Comparison of ENCODE assay signal across 8 cellular contexts in genomic region chr4:99856166-99856565, GRCh38. TPM values are rescaled to one million over a fixed set of nuclear protein-coding genes. Genes with fewer than 3 reads are reported as not detected.
DNase-seq lines count a peak whose midpoint lies in the region; ATAC-seq and TF ChIP-seq lines count a peak whose summit lies in the region.

No MANE protein-coding gene starts in this region.

- H3K79me1 ChIP-seq in H9 (ENCODE audit: insufficient read depth, low read depth, low read length, poor library complexity, severe bottlenecking), result no peaks in the 10 kb centered on the region

- POLR2A ChIA-PET in naive thymus-derived CD8-positive, alpha-beta T cell (lab: Charles Lee), result interaction anchor here (1.5 kb wide), 1 partner anchor 9 kb away, joined by 4 read pairs; no protein-coding TSS in a partner anchor

- no peak overlapping the region for H3K4me2 ChIP-seq in mammary epithelial cell (ENCODE audit: insufficient read depth, low read depth, low read length)
- no peak overlapping the region for H3K4me2 ChIP-seq in H9 (ENCODE audit: insufficient read depth, insufficient read length, low read length)

- no peak overlapping the region for H4K5ac ChIP-seq in H9 (ENCODE audit: insufficient read length, low read depth, low read length)

- BruUV-seq in mammary epithelial cell (replicated peaks; lab: Mats Ljungman, UMichigan), result no TSS peak

- H3K9me3 ChIP-seq in mammary epithelial cell (replicated peaks; ENCODE audit: insufficient read depth, low read length) (no peaks in the 10 kb centered on the region), H9 (ENCODE audit: control insufficient read depth, low read depth, low read length) (no peaks in the 10 kb centered on the region)

- no peak overlapping the region for H2BK5ac ChIP-seq in H9 (ENCODE audit: insufficient read length, low read length)

- CTCF ChIA-PET in mammary epithelial cell (lab: Charles Lee; ENCODE audit: low non-redundant PET), result no interaction called here

- peaks cover 4% of the 10 kb centered on the region for H3K36me3 ChIP-seq in mammary epithelial cell (ENCODE audit: insufficient read depth, low read length)

- H3K4ac ChIP-seq in H9 (ENCODE audit: low read depth, low read length), result no peak overlapping the region

- no peaks in the 10 kb centered on the region for H4K20me1 ChIP-seq in mammary epithelial cell (ENCODE audit: insufficient read depth, low read length)
- H4K20me1 ChIP-seq in H9 (ENCODE audit: control insufficient read depth, insufficient read depth, insufficient read length), result no peaks in the 10 kb centered on the region

- no peak overlapping the region for H2BK12ac ChIP-seq in H9 (ENCODE audit: insufficient read length, low read depth, low read length)

- H3K9ac ChIP-seq in mammary epithelial cell (ENCODE audit: insufficient read depth, low read length) (no peak overlapping the region), H9 (ENCODE audit: extremely low read depth, insufficient read length, low read length) (no peak overlapping the region)

- peaks cover 16% of the 10 kb centered on the region for H3K4me1 ChIP-seq in mammary epithelial cell (ENCODE audit: insufficient read depth, low read length)
- no peaks in the 10 kb centered on the region for H3K4me1 ChIP-seq in H9 (ENCODE audit: insufficient read depth, low read length)

- H2AK5ac ChIP-seq in H9 (ENCODE audit: insufficient read length, low read length), result no peak overlapping the region

- WGBS in mammary epithelial cell (ENCODE audit: low coverage, missing lambda C conversion rate), result 0% methylated on average over 1 of the region's 1 CpG
- 100% methylated on average over 1 of the region's 1 CpG for WGBS in H9 (ENCODE audit: extremely low coverage, insufficient read length, low lambda C conversion rate)

- H2BK20ac ChIP-seq in H9 (ENCODE audit: low read depth, low read length, poor library complexity, severe bottlenecking), result no peak overlapping the region

- H3K27ac Mint-ChIP-seq in naive thymus-derived CD8-positive, alpha-beta T cell, result peak overlapping the region in 9 of 10 donors; percentile 1 to 89 (median 63)
- no peak overlapping the region for H3K27ac Mint-ChIP-seq in H9

- no peak overlapping the region for H3K14ac ChIP-seq in H9 (ENCODE audit: insufficient read depth, low read length)

- H4K91ac ChIP-seq in H9 (ENCODE audit: insufficient read length, low read depth, low read length), result no peak overlapping the region

- DNase-seq in GF-D8 (lab: John Stamatoyannopoulos, UW) (peak; percentile 76), NB4 (ENCODE audit: low read depth) (peak; percentile 83), mammary epithelial cell (peak; percentile 72), H9 (no peak), anterior cingulate cortex (lab: John Stamatoyannopoulos, UW) (no peak)
- no peak for DNase-seq in naive thymus-derived CD8-positive, alpha-beta T cell

- H2BK15ac ChIP-seq in H9 (ENCODE audit: low read depth, low read length), result no peak overlapping the region

- no peak overlapping the region for H3K4me3 ChIP-seq in NB4 (ENCODE audit: low read depth, low read length)
- H3K4me3 ChIP-seq in mammary epithelial cell (replicated peaks in 1 of 3; ENCODE audit: insufficient read depth in 1 of 3, low read depth in 2 of 3, low read length in 3 of 3), result no peak overlapping the region

- peaks cover 10 to 43% (median 16%) of the 10 kb centered on the region in 4 donors for H3K4me1 Mint-ChIP-seq in naive thymus-derived CD8-positive, alpha-beta T cell
- H3K4me1 Mint-ChIP-seq in H9, result peaks cover 7 to 11% of the 10 kb centered on the region in 2 experiments

- H2AFZ ChIP-seq in mammary epithelial cell (ENCODE audit: low read depth, low read length), result no peak overlapping the region
- H2AFZ ChIP-seq in H9 (ENCODE audit: low read length), result no peak overlapping the region

- no peaks in the 10 kb centered on the region for H3K23me2 ChIP-seq in H9 (ENCODE audit: insufficient read length, low read depth, low read length, poor library complexity, severe bottlenecking)

- intact Hi-C loops in mammary epithelial cell (cut with micrococcal nuclease), result no loop called here

- H3K4me3 Mint-ChIP-seq in naive thymus-derived CD8-positive, alpha-beta T cell, result peak overlapping the region in 5 of 10 donors; percentile 2 to 72 (median 44)
- H3K4me3 Mint-ChIP-seq in H9, result no peak overlapping the region

- ATAC-seq in naive thymus-derived CD8-positive, alpha-beta T cell, result no peak
- ATAC-seq in GM21367 (IDR thresholded peaks at IDR 0.05; ENCODE audit: unreplicated experiment), result no peak
- no peak for ATAC-seq in GM18505 (IDR thresholded peaks at IDR 0.05; ENCODE audit: unreplicated experiment)

- TF ChIP-seq CTCF in NB4 (IDR thresholded peaks at IDR 0.05; ENCODE audit: low read depth, low read length), result no peak
- TF ChIP-seq CTCF in mammary epithelial cell (conservative IDR thresholded peaks at IDR 0.05 in 1 of 2, IDR thresholded peaks at IDR 0.05 in 1 of 2; ENCODE audit: extremely low read depth in 1 of 2, insufficient read depth in 1 of 2, low read depth in 1 of 2, low read length in 2 of 2), result no peak
- TF ChIP-seq CTCF in H9 (conservative IDR thresholded peaks at IDR 0.05), result no peak

- no peak overlapping the region for H3T11ph ChIP-seq in H9 (ENCODE audit: low read length)

- no peak overlapping the region for H4K8ac ChIP-seq in H9 (replicated peaks; ENCODE audit: insufficient read length, low read depth, low read length)

- peaks cover 13 to 48% (median 19%) of the 10 kb centered on the region in 3 donors for H3K36me3 Mint-ChIP-seq in naive thymus-derived CD8-positive, alpha-beta T cell
- H3K36me3 Mint-ChIP-seq in H9 (ENCODE audit: insufficient read depth in 1 of 3, low read depth in 3 of 3), result no peaks in the 10 kb centered on the region

- TF ChIP-seq POLR2A in NB4 (IDR thresholded peaks at IDR 0.05; ENCODE audit: extremely low read depth, insufficient read length) (no peak), GM18505 (IDR thresholded peaks at IDR 0.05; ENCODE audit: borderline replicate concordance, extremely low read depth, insufficient read depth, insufficient read length) (no peak)

- H3K9me3 Mint-ChIP-seq in naive thymus-derived CD8-positive, alpha-beta T cell, result peaks cover 0 to 1% (median 0%) of the 10 kb centered on the region in 9 donors
- no peaks in the 10 kb centered on the region; a peak in 1 of 5 replicates for H3K9me3 Mint-ChIP-seq in H9

- no peaks in the 10 kb centered on the region for H3K79me2 ChIP-seq in mammary epithelial cell (ENCODE audit: insufficient read depth, low read length)
- H3K79me2 ChIP-seq in H9 (ENCODE audit: insufficient read depth, low read length), result no peaks in the 10 kb centered on the region

- H3K23ac ChIP-seq in H9 (ENCODE audit: insufficient read length, low read depth, low read length), result no peak overlapping the region

- H3K27me3 Mint-ChIP-seq in naive thymus-derived CD8-positive, alpha-beta T cell, result no peaks in the 10 kb centered on the region
- no peaks in the 10 kb centered on the region; the same call in 1 of the 2 replicates for H3K27me3 Mint-ChIP-seq in H9 (ENCODE audit: low read depth)

- H3K18ac ChIP-seq in H9 (ENCODE audit: insufficient read length, low read depth, low read length), result no peak overlapping the region

- H3K56ac ChIP-seq in H9 (ENCODE audit: insufficient read length, low read depth, low read length), result no peak overlapping the region

- H2BK120ac ChIP-seq in H9 (ENCODE audit: low read depth, low read length, poor library complexity, severe bottlenecking), result no peak overlapping the region

- in situ Hi-C loops in mammary epithelial cell (cut with MboI; ENCODE audit: low sequenced_read_pairs in 2 of 2), result no loop called here

- H3K27me3 ChIP-seq in mammary epithelial cell (ENCODE audit: insufficient read depth, low read length), result no peaks in the 10 kb centered on the region
- H3K27me3 ChIP-seq in H9 (ENCODE audit: insufficient read depth, low read length), result no peaks in the 10 kb centered on the region

- H3K27ac ChIP-seq in mammary epithelial cell (ENCODE audit: insufficient read depth, low read depth, low read length) (no peak overlapping the region), H9 (ENCODE audit: insufficient read length, low read depth, low read length) (no peak overlapping the region)

- dilution Hi-C loops in mammary epithelial cell (cut with HindIII; ENCODE audit: low sequenced_read_pairs), result no loop called here

RNA-seq across cellular contexts. Expression of gene LAMTOR3, which starts 38.1 kb away (rescaled TPM):
- total RNA-seq in mammary epithelial cell, result 10 to 100 TPM; 32.5 to 66.2 TPM
- 35.6 TPM for polyA plus RNA-seq in mammary epithelial cell
- polyA minus RNA-seq in mammary epithelial cell, result 7.4 TPM
- total RNA-seq in naive thymus-derived CD8-positive, alpha-beta T cell, result 10 to 100 TPM; 24.9 to 27.8 TPM
- polyA plus RNA-seq in naive thymus-derived CD8-positive, alpha-beta T cell, result 10 to 100 TPM; 29.0 to 35.6 (median 29.7) TPM
- total RNA-seq in H9 (2021), result 30.6 and 33.1 TPM in 2 replicates

RNA-seq across cellular contexts. Expression of gene DAPP1, which starts 39.5 kb away (rescaled TPM):
- 10 to 100 TPM; 14.5 to 54.8 TPM for total RNA-seq in mammary epithelial cell
- 18.3 TPM for polyA plus RNA-seq in mammary epithelial cell
- 28.7 TPM for polyA minus RNA-seq in mammary epithelial cell
- total RNA-seq in naive thymus-derived CD8-positive, alpha-beta T cell, result 10 to 100 TPM; 11.2 to 12.1 TPM
- polyA plus RNA-seq in naive thymus-derived CD8-positive, alpha-beta T cell, result 10 to 100 TPM in 2 of 3 donors, 1 to 10 TPM in 1; 8.6 to 17.0 (median 12.2) TPM
- not detected in 2 replicates for total RNA-seq in H9 (2021)

Comparison
In these comparisons a context has a peak if more than half of its experiments do, and no peak if none do; other contexts are left out.
1. DNase-seq: peak in GF-D8 (single experiment), NB4 (single experiment) and mammary epithelial cell (single experiment); none in naive thymus-derived CD8-positive, alpha-beta T cell (0 of 10), H9 (single experiment) and anterior cingulate cortex (0 of 58).
2. H3K27ac Mint-ChIP-seq: peak in naive thymus-derived CD8-positive, alpha-beta T cell (9 of 10); none in H9 (0 of 3).
3. RNA of gene DAPP1, which starts 39.5 kb away (total RNA-seq): 14.5 to 54.8 TPM in mammary epithelial cell and 11.2 to 12.1 TPM in naive thymus-derived CD8-positive, alpha-beta T cell; not detected in H9; every median in the first group is over 10 times any median in the second.